Comparison of ENCODE assay signal across 1 cellular context in the genomic region with DNA sequence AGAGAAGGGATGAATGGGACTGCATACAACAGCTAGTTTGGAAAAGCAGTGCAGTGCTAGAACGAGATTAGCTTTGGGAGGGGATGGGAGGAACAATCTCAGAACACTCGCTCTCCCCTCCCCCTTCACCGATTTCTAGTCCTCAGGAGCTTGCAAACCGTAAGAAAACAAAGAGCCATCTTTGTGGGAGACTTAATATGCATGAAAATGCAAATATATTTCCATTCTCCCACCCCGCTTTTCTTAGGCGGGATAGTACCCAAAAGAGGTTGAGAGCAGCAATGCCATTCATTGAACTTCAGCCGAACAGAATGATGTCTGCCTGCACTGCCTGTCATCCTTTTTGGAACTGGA.
TF ChIP-seq lines count a peak whose summit lies in the region.

No MANE protein-coding gene starts in this region.

TF ChIP-seq in liver, 16 proteins besides CTCF, POLR2A, EP300 and RAD21 (continued from another document):
- TF ChIP-seq, protein P1, sequence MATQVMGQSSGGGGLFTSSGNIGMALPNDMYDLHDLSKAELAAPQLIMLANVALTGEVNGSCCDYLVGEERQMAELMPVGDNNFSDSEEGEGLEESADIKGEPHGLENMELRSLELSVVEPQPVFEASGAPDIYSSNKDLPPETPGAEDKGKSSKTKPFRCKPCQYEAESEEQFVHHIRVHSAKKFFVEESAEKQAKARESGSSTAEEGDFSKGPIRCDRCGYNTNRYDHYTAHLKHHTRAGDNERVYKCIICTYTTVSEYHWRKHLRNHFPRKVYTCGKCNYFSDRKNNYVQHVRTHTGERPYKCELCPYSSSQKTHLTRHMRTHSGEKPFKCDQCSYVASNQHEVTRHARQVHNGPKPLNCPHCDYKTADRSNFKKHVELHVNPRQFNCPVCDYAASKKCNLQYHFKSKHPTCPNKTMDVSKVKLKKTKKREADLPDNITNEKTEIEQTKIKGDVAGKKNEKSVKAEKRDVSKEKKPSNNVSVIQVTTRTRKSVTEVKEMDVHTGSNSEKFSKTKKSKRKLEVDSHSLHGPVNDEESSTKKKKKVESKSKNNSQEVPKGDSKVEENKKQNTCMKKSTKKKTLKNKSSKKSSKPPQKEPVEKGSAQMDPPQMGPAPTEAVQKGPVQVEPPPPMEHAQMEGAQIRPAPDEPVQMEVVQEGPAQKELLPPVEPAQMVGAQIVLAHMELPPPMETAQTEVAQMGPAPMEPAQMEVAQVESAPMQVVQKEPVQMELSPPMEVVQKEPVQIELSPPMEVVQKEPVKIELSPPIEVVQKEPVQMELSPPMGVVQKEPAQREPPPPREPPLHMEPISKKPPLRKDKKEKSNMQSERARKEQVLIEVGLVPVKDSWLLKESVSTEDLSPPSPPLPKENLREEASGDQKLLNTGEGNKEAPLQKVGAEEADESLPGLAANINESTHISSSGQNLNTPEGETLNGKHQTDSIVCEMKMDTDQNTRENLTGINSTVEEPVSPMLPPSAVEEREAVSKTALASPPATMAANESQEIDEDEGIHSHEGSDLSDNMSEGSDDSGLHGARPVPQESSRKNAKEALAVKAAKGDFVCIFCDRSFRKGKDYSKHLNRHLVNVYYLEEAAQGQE (IDR thresholded peaks at IDR 0.05) = no peak
- no peak for TF ChIP-seq YY1 (IDR thresholded peaks at IDR 0.05)
- no peak for TF ChIP-seq EGR1 (IDR thresholded peaks at IDR 0.05; ENCODE audit: low read depth in 2 of 2)
- TF ChIP-seq SP1 (IDR thresholded peaks at IDR 0.05) = no peak
- no peak for TF ChIP-seq HNF4A (conservative IDR thresholded peaks at IDR 0.05)
- no peak for TF ChIP-seq FOXA2 (IDR thresholded peaks at IDR 0.05)
- TF ChIP-seq GABPA (IDR thresholded peaks at IDR 0.05 in 1 of 2, conservative IDR thresholded peaks at IDR 0.05 in 1 of 2) = no peak
